In the genomic region with DNA sequence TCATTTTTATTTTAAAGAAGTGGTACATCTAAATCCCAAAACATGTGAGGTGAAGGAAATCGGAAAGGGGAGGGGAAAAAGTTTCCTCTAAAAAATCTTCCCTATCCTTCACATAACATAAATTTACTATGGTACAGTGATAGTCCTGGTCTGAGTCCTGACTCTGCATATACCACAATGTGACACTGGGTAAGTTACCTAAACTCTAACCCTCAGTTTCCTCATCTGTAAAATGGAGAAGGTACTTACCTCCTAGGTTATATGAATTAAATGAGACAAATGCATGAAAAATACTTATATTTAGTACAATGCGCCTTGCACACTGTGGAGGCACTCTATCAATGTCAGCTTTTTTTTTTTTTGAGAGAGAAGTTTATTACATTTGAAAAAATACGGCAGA, we compare ENCODE assay signal across 31 cellular contexts.
"Had no signal": no experiment of that assay in that cellular context is flagged by ENCODE, and none has a peak within 500 bp of the region (broad histone marks: within the 10 kb centered on the region; RNA-seq: fewer than 3 reads in every experiment).

No MANE protein-coding gene starts in this region.

- H3K4me3 ChIP-seq: adrenal gland, coronary artery, dorsolateral prefrontal cortex, esophagus muscularis mucosa, gastrocnemius medialis had no signal

- ATAC-seq: activated CD4-positive, CD25-positive, alpha-beta regulatory T cell treated with anti-CD3 and anti-CD28 coated beads, Interleukin-2, amount 50 U/mL, for 24 hours; activated CD8-positive, alpha-beta T cell treated with anti-CD3 and anti-CD28 coated beads for 36 hours; activated naive CD8-positive, alpha-beta T cell treated with anti-CD3 and anti-CD28 coated beads, Interleukin-2, amount 50 U/mL, for 24 hours; activated T-cell treated with anti-CD3 and anti-CD28 coated beads, Interleukin-2, amount 50 U/mL, for 4 hours; activated T-helper 17 cell treated with anti-CD3 and anti-CD28 coated beads, Interleukin-2, amount 50 U/mL, for 72 hours; foreskin keratinocyte; gastrocnemius medialis; T-helper 17 cell had no signal

- FAIRE-seq: bronchial epithelial cell had no signal

- H3K36me3 ChIP-seq: adrenal gland, esophagus muscularis mucosa, gastrocnemius medialis had no signal

- H3K9me3 ChIP-seq: adrenal gland, esophagus muscularis mucosa, gastrocnemius medialis had no signal

- DNase-seq: activated B cell treated with CpG ODN at 0.5 μM for 24 hours; activated CD4-positive, alpha-beta T cell treated with anti-CD3 and anti-CD28 coated beads for 48 hours; activated CD4-positive, alpha-beta T cell treated with anti-CD3 and anti-CD28 coated beads, Interleukin-2, amount 50 U/mL, for 1 hour; activated CD4-positive, alpha-beta T cell treated with anti-CD3 and anti-CD28 coated beads, Interleukin-2, amount 50 U/mL, for 48 hours; activated CD8-positive, alpha-beta memory T cell treated with anti-CD3 and anti-CD28 coated beads for 24 hours; activated CD8-positive, alpha-beta T cell treated with anti-CD3 and anti-CD28 coated beads for 36 hours; activated effector memory CD4-positive, alpha-beta T cell treated with Interleukin-2 at 50 U/mL for 16 hours; activated gamma-delta T cell treated with Interleukin-2 at 50 U/mL for 16 hours; activated naive CD4-positive, alpha-beta T cell treated with Interleukin-2 at 50 U/mL for 16 hours; activated naive CD8-positive, alpha-beta T cell treated with anti-CD3 and anti-CD28 coated beads for 36 hours; activated naive CD8-positive, alpha-beta T cell treated with anti-CD3 and anti-CD28 coated beads, Interleukin-2, amount 50 U/mL, for 24 hours; activated T-cell treated with anti-CD3 and anti-CD28 coated beads, Interleukin-2, amount 50 U/mL, for 4 hours; adrenal gland; amygdala; aorta; brain microvascular endothelial cell; dorsolateral prefrontal cortex; effector memory CD4-positive, alpha-beta T cell; erythroblast; foreskin keratinocyte; gastrocnemius medialis; glutamatergic neuron; T-helper 1 cell; T-helper 17 cell; T1000; WERI-Rb-1 had no signal

- H3K27me3 ChIP-seq: adrenal gland, brain microvascular endothelial cell, dorsolateral prefrontal cortex, esophagus muscularis mucosa, foreskin keratinocyte, gastrocnemius medialis had no signal

- H3K27ac ChIP-seq: adrenal gland, brain microvascular endothelial cell, coronary artery, dorsolateral prefrontal cortex, foreskin keratinocyte, gastrocnemius medialis, WERI-Rb-1 had no signal
